Comparison of ENCODE assay signal across 30 cellular contexts in genomic region chr2:42503291-42503690, GRCh38. TPM values are rescaled to one million over a fixed set of nuclear protein-coding genes. Genes with fewer than 3 reads are reported as not detected.
"Had no signal": no experiment of that assay in that cellular context is flagged by ENCODE, and none has a peak within 500 bp of the region (broad histone marks: within the 10 kb centered on the region; RNA-seq: fewer than 3 reads in every experiment).

No MANE protein-coding gene starts in this region.

- FAIRE-seq: endometrium, TTC549, urothelium cell line had no signal

- H3K4me2 ChIP-seq: hepatocyte had no signal

- H3K9me3 ChIP-seq: body of pancreas, left lung, tibial nerve had no signal

- H3K27me3 Mint-ChIP-seq: activated naive CD8-positive, alpha-beta T cell; progenitor cell of endocrine pancreas; stimulated activated naive CD8-positive, alpha-beta T cell treated with anti-CD3 and anti-CD28 coated beads, Interleukin-15, amount 100 ng/mL, for 72 hours had no signal

- H3K36me3 ChIP-seq: left lung, tibial nerve, WERI-Rb-1 had no signal

- H3K9me3 Mint-ChIP-seq: dendritic cell treated with granulocyte-macrophage colony-stimulating factor and Interleukin-4, amounts not matched to agents 40 ng/mL and 50 ng/mL, for 4 days; immature natural killer cell; natural killer cell; stimulated activated naive CD8-positive, alpha-beta T cell treated with anti-CD3 and anti-CD28 coated beads, Interleukin-15, amount 100 ng/mL, for 72 hours had no signal

- H3K27ac Mint-ChIP-seq: activated CD8-positive, alpha-beta T cell treated with anti-CD3 and anti-CD28 coated beads, Interleukin-2, amount 10 ng/mL, durations not matched to agents 7 days and 5 days; activated naive CD8-positive, alpha-beta T cell; dendritic cell treated with granulocyte-macrophage colony-stimulating factor and Interleukin-4, amounts not matched to agents 40 ng/mL and 50 ng/mL, for 4 days; immature natural killer cell; natural killer cell; progenitor cell of endocrine pancreas; stimulated activated naive CD8-positive, alpha-beta T cell treated with anti-CD3 and anti-CD28 coated beads, Interleukin-15, amount 100 ng/mL, for 72 hours had no signal

- H3K4me1 Mint-ChIP-seq: immature natural killer cell, natural killer cell had no signal

- H3K79me2 ChIP-seq: hepatocyte had no signal

- H2AFZ ChIP-seq: hepatocyte had no signal

- H3K4me1 ChIP-seq: body of pancreas, left lung, tibial nerve had no signal

- H3K4me3 ChIP-seq: body of pancreas, hepatocyte, left lung, tibial nerve had no signal

- H3K36me3 Mint-ChIP-seq: immature natural killer cell, natural killer cell had no signal

- H3K27me3 ChIP-seq: body of pancreas, hepatocyte, left lung, tibial nerve had no signal

- H3K4me3 Mint-ChIP-seq: activated CD8-positive, alpha-beta T cell treated with anti-CD3 and anti-CD28 coated beads, Interleukin-2, amount 10 ng/mL, durations not matched to agents 7 days and 5 days; activated naive CD8-positive, alpha-beta T cell; dendritic cell treated with granulocyte-macrophage colony-stimulating factor and Interleukin-4, amounts not matched to agents 40 ng/mL and 50 ng/mL, for 4 days; immature natural killer cell; natural killer cell; stimulated activated naive CD8-positive, alpha-beta T cell treated with anti-CD3 and anti-CD28 coated beads, Interleukin-15, amount 100 ng/mL, for 72 hours had no signal

- DNase-seq: activated CD4-positive, alpha-beta T cell treated with anti-CD3 and anti-CD28 coated beads for 1 hour; activated CD4-positive, alpha-beta T cell treated with anti-CD3 and anti-CD28 coated beads, Interleukin-2, amount 50 U/mL, for 1 hour; activated CD8-positive, alpha-beta T cell treated with anti-CD3 and anti-CD28 coated beads, Interleukin-2, amount 10 ng/mL, durations not matched to agents 7 days and 5 days; activated naive CD4-positive, alpha-beta T cell; activated T-cell treated with anti-CD3 and anti-CD28 coated beads, Interleukin-2, amount 50 U/mL, for 1 hour; amygdala; effector CD4-positive, alpha-beta T cell; foreskin melanocyte; glutamatergic neuron; immature natural killer cell; left lung; natural killer cell; retina; stimulated activated CD4-positive, alpha-beta T cell treated with anti-CD3 and anti-CD28 coated beads, Interleukin-12 subunit alpha, Interleukin-12 subunit beta, amount 100 ng/mL, for 4 hours; stimulated activated CD4-positive, alpha-beta T cell treated with anti-CD3 and anti-CD28 coated beads, Interleukin-4, amount 100 ng/mL, for 4 hours; stimulated activated naive CD8-positive, alpha-beta T cell treated with anti-CD3 and anti-CD28 coated beads, Interleukin-15, amount 100 ng/mL, for 72 hours; T-helper 1 cell; WERI-Rb-1 had no signal

- ATAC-seq: activated CD8-positive, alpha-beta T cell treated with anti-CD3 and anti-CD28 coated beads, Interleukin-2, amount 10 ng/mL, durations not matched to agents 7 days and 5 days; body of pancreas; left lung; natural killer cell; stimulated activated naive CD8-positive, alpha-beta T cell treated with anti-CD3 and anti-CD28 coated beads, Interleukin-15, amount 100 ng/mL, for 72 hours had no signal

- H3K27ac ChIP-seq: body of pancreas, hepatocyte, left lung, tibial nerve, WERI-Rb-1 had no signal

RNA-seq across cellular contexts. Expression of gene KCNG3, which starts 9.5 kb away (rescaled TPM):
- total RNA-seq: cardiac septum, lung microvascular endothelial cell, natural killer cell, osteocyte had no signal
- polyA plus RNA-seq: hepatocyte, immature natural killer cell had no signal
